8 cellular contexts compared by ENCODE assay signal in genomic region chr4:183397741-183398297, GRCh38. TPM values are rescaled to one million over a fixed set of nuclear protein-coding genes. Genes with fewer than 3 reads are reported as not detected.
DNase-seq lines count a peak whose midpoint lies in the region; ATAC-seq and TF ChIP-seq lines count a peak whose summit lies in the region.

No MANE protein-coding gene starts in this region.

- no peak for TF ChIP-seq CTCF in astrocyte of the spinal cord (IDR thresholded peaks at IDR 0.05; ENCODE audit: low read depth, low read length)
- TF ChIP-seq CTCF in GM10266 (IDR thresholded peaks at IDR 0.05; ENCODE audit: control insufficient read depth, insufficient read depth, low read depth, missing control alignments), result no peak

- H3K36me3 ChIP-seq in urinary bladder (ENCODE audit: insufficient read depth), result no peaks in the 10 kb centered on the region

- H3K27ac ChIP-seq in urinary bladder (ENCODE audit: low read depth), result no peak overlapping the region

- H3K4me3 ChIP-seq in astrocyte of the spinal cord (ENCODE audit: low read depth, low read length), result peak overlapping the region; percentile 45
- H3K4me3 ChIP-seq in mononuclear cell (ENCODE audit: low read length), result peak overlapping the region; percentile 39
- H3K4me3 ChIP-seq in urinary bladder (ENCODE audit: low read depth, low read length), result peak overlapping the region; percentile 41

- H3K4me1 ChIP-seq in mononuclear cell (ENCODE audit: insufficient read depth, low read length), result peaks cover 46% of the 10 kb centered on the region
- no peaks in the 10 kb centered on the region for H3K4me1 ChIP-seq in urinary bladder (ENCODE audit: insufficient read depth)

- no peaks in the 10 kb centered on the region for H3K27me3 ChIP-seq in mononuclear cell (ENCODE audit: insufficient read depth, low read length)

- peak; percentile 67 for DNase-seq in cardiac septum (ENCODE audit: low spot score)
- DNase-seq in left cardiac atrium, result no peak
- DNase-seq in astrocyte of the spinal cord (ENCODE audit: low read depth, low spot score), result no peak
- no peak for DNase-seq in activated CD4-positive, CD25-positive, alpha-beta regulatory T cell (lab: John Stamatoyannopoulos, UW)
- no peak for DNase-seq in head of caudate nucleus
- no peak for DNase-seq in GM10266 (ENCODE audit: extremely low spot score)

- WGBS in urinary bladder, result 81% methylated on average over 14 of the region's 14 CpGs

- ATAC-seq in left cardiac atrium, result no peak

- intact Hi-C loops in cardiac septum (cut with DNase I) (no loop called here), left cardiac atrium (cut with DNase I) (no loop called here), head of caudate nucleus (cut with DNase I) (no loop called here)

- in situ Hi-C loops in astrocyte of the spinal cord (cut with HindIII; ENCODE audit: low sequenced_read_pairs), result no loop called here

- H3K9me3 ChIP-seq in mononuclear cell (ENCODE audit: low read depth, low read length), result no peaks in the 10 kb centered on the region

RNA-seq across cellular contexts. Expression of gene CDKN2AIP, which starts 46.6 kb away (rescaled TPM):
- 9.5 TPM for total RNA-seq in cardiac septum
- 10 to 100 TPM in 1 of 2 donors, 1 to 10 TPM in 1; 8.7 to 11.2 TPM for total RNA-seq in left cardiac atrium
- total RNA-seq in mononuclear cell, result 53.4 TPM
- 19.6 TPM for total RNA-seq in urinary bladder
- polyA plus RNA-seq in urinary bladder, result 19.1 TPM
